ENCODE assay signal across 8 cellular contexts in the genomic region with DNA sequence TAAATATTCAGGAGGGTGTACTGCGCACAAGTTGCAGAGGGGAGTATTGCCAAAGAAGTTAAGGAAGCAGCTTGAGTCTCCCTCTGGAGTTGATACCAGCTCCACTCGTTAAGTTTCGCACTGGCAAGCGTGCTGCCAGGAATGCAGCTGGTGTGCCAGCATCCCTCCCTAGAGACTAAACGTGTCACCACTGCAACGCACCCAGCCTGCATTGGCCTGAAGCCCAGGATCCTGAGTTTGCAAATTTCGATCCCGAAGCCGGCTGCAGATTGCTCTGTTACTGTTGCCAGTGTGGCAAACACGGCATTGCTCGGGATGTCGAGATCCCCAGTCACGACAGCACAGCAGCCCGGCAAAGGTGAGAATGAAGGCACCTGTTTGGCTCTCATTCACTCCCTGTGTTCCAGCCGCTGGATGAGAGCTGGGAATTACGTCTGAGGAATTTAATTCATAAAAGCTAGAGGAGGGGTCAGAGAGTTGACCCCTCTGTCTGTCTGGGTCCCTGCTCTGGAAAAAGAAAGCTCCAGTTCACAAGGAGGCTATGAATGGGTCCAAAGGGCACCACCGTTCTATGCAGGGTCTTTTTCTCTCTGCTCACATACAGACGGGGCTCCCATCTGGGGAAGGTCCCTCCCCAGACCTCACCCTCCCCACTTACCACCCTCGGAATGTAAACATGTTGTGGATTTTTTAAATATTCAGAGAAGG.
DNase-seq lines count a peak whose midpoint lies in the region; ATAC-seq lines count a peak whose summit lies in the region.

No MANE protein-coding gene starts in this region.

- DNase-seq in AG08395 (ENCODE audit: low spot score) (peak; percentile 94), NCI-H1105 treated with DMSO at 0.1 percent for 48 hours (lab: John Stamatoyannopoulos, UW) (peak; percentile 78), T47D (ENCODE audit: low read depth in 1 of 2, low spot score in 1 of 2) (peak; percentile 2 to 53), kidney tubule cell (ENCODE audit: low spot score) (peak; percentile 91), superior temporal gyrus (ENCODE audit: extremely low spot score) (peak; percentile 80), activated gamma-delta T cell treated with Interleukin-2 at 50 U/mL for 16 hours (no peak), NCI-H146 treated with DMSO at 0.1 percent for 48 hours (lab: John Stamatoyannopoulos, UW; ENCODE audit: unreplicated experiment) (no peak)
- no peak for DNase-seq in stimulated activated naive CD8-positive, alpha-beta T cell treated with anti-CD3 and anti-CD28 coated beads, Interleukin-15, amount 100 ng/mL, for 72 hours

- in situ Hi-C loops in T47D (cut with HindIII; ENCODE audit: low pct_unique_long_range_greater_than_20kb, low sequenced_read_pairs): no loop called here

- no peak overlapping the region for H3K27ac Mint-ChIP-seq in stimulated activated naive CD8-positive, alpha-beta T cell treated with anti-CD3 and anti-CD28 coated beads, Interleukin-15, amount 100 ng/mL, for 72 hours

- peaks cover 33% of the 10 kb centered on the region for H3K27me3 Mint-ChIP-seq in stimulated activated naive CD8-positive, alpha-beta T cell treated with anti-CD3 and anti-CD28 coated beads, Interleukin-15, amount 100 ng/mL, for 72 hours

- no peak for ATAC-seq in stimulated activated naive CD8-positive, alpha-beta T cell treated with anti-CD3 and anti-CD28 coated beads, Interleukin-15, amount 100 ng/mL, for 72 hours

- no peaks in the 10 kb centered on the region for H3K4me1 Mint-ChIP-seq in stimulated activated naive CD8-positive, alpha-beta T cell treated with anti-CD3 and anti-CD28 coated beads, Interleukin-15, amount 100 ng/mL, for 72 hours

- no peak overlapping the region for H3K4me3 Mint-ChIP-seq in stimulated activated naive CD8-positive, alpha-beta T cell treated with anti-CD3 and anti-CD28 coated beads, Interleukin-15, amount 100 ng/mL, for 72 hours

- no peaks in the 10 kb centered on the region for H3K9me3 Mint-ChIP-seq in stimulated activated naive CD8-positive, alpha-beta T cell treated with anti-CD3 and anti-CD28 coated beads, Interleukin-15, amount 100 ng/mL, for 72 hours

Comparison
In these comparisons a context has a peak if more than half of its experiments do, and no peak if none do; other contexts are left out.
1. DNase-seq: peak in AG08395 (single experiment), NCI-H1105 treated with DMSO at 0.1 percent for 48 hours (single experiment), T47D (2 of 2), kidney tubule cell (single experiment) and superior temporal gyrus (single experiment); none in activated gamma-delta T cell treated with Interleukin-2 at 50 U/mL for 16 hours (single experiment), NCI-H146 treated with DMSO at 0.1 percent for 48 hours (single experiment) and stimulated activated naive CD8-positive, alpha-beta T cell treated with anti-CD3 and anti-CD28 coated beads, Interleukin-15, amount 100 ng/mL, for 72 hours (0 of 2).